Comparison of ENCODE assay signal across 21 cellular contexts in the genomic region with DNA sequence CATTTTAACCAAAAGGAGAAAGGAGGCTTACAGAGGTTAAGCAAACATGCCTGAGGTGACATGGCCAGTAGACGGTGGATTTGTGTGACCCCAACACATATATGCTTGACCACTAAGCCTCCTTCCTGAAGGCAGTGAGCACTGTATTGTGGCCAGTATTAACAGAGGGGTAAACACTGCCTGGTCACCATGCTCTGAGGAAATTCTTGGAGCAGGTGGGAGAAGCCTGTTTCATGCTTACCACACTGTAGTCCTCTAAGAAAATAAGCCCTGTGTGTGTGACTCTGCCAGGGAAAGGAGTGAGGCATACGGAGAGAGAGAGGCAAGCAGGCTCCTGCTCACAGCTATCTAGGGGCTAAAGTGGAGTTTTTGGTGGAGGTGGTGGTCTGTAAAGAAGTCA.
DNase-seq lines count a peak whose midpoint lies in the region; ATAC-seq and TF ChIP-seq lines count a peak whose summit lies in the region.
"Had no signal": no experiment of that assay in that cellular context is flagged by ENCODE, and none has a peak within 500 bp of the region (broad histone marks: within the 10 kb centered on the region; RNA-seq: fewer than 3 reads in every experiment).

No MANE protein-coding gene starts in this region.

- H3K27me3 ChIP-seq in left ventricle myocardium inferior (ENCODE audit: low read depth) (no peaks in the 10 kb centered on the region), right lobe of liver (no peaks in the 10 kb centered on the region)
- H3K27me3 ChIP-seq: MG63 had no signal

- no peaks in the 10 kb centered on the region for H3K9me3 Mint-ChIP-seq in WTC11
- H3K9me3 Mint-ChIP-seq in progenitor cell of endocrine pancreas (ENCODE audit: low read depth): no peaks in the 10 kb centered on the region
- H3K9me3 Mint-ChIP-seq: CD8-positive, alpha-beta T cell had no signal

- no peak overlapping the region for H3K4me3 ChIP-seq in left ventricle myocardium inferior
- no peak overlapping the region for H3K4me3 ChIP-seq in right lobe of liver
- H3K4me3 ChIP-seq: K562, MG63 had no signal

- DNase-seq in left ventricle myocardium inferior (no peak), left cardiac atrium (no peak), WTC11 (ENCODE audit: low spot score) (no peak), right lobe of liver (no peak), progenitor cell of endocrine pancreas (ENCODE audit: low spot score, unreplicated experiment) (no peak), OCI-M2 (lab: John Stamatoyannopoulos, UW; ENCODE audit: unreplicated experiment) (no peak)
- no peak for DNase-seq in stimulated activated CD4-positive, alpha-beta T cell treated with anti-CD3 and anti-CD28 coated beads, Interleukin-4, amount 100 ng/mL, for 1 hour
- DNase-seq: AML-193; C1 segment of cervical spinal cord; Calu3; CD8-positive, alpha-beta T cell; MG63; NCI-H1048; NCI-H1436; NCI-H187 treated with DMSO at 0.1 percent for 48 hours; NCI-H2107; NCI-H446 treated with DMSO at 0.1 percent for 48 hours; NCI-H69 had no signal

- POLR2A ChIA-PET in WTC11 (lab: Charles Lee): no interaction called here

- H3K4me1 Mint-ChIP-seq in WTC11 (peaks cover 21% of the 10 kb centered on the region), progenitor cell of endocrine pancreas (ENCODE audit: low read depth) (peaks cover 20% of the 10 kb centered on the region)

- H3K27ac Mint-ChIP-seq in WTC11: no peak overlapping the region
- peak overlapping the region; percentile 21 for H3K27ac Mint-ChIP-seq in progenitor cell of endocrine pancreas
- H3K27ac Mint-ChIP-seq: CD8-positive, alpha-beta T cell had no signal

- intact Hi-C loops in left ventricle myocardium inferior (cut with micrococcal nuclease) (no loop called here), left cardiac atrium (cut with DNase I) (no loop called here), right lobe of liver (cut with DNase I) (loop anchor here in 1 of 2 donors (10.0 kb wide), 1 partner anchor 88 kb away; no protein-coding TSS in a partner anchor)

- H3K27ac ChIP-seq in left ventricle myocardium inferior (replicated peaks): peak overlapping the region; percentile 71
- H3K27ac ChIP-seq in right lobe of liver: peak overlapping the region; percentile 34 to 88 (median 83)
- H3K27ac ChIP-seq: RWPE1 had no signal

- TF ChIP-seq POLR2A in right lobe of liver (IDR thresholded peaks at IDR 0.05): no peak

- H3K4me3 Mint-ChIP-seq in WTC11 (no peak overlapping the region), progenitor cell of endocrine pancreas (ENCODE audit: low read depth) (peak overlapping the region; percentile 1)
- H3K4me3 Mint-ChIP-seq: CD8-positive, alpha-beta T cell had no signal

- H3K36me3 ChIP-seq in left ventricle myocardium inferior (no peaks in the 10 kb centered on the region), right lobe of liver (no peaks in the 10 kb centered on the region)
- H3K36me3 ChIP-seq: MG63 had no signal

- WGBS in right lobe of liver (ENCODE audit: insufficient coverage, low coverage, low lambda C conversion rate, missing lambda C conversion rate): 29% methylated on average over 2 of the region's 2 CpGs

- ATAC-seq in left cardiac atrium: no peak
- ATAC-seq in WTC11: peak; percentile 26
- peak in 2 of 4 donors; percentile 1 to 2 for ATAC-seq in right lobe of liver
- no peak for ATAC-seq in GM21528 (IDR thresholded peaks at IDR 0.05; ENCODE audit: low FRiP score, unreplicated experiment)
- ATAC-seq: CD8-positive, alpha-beta T cell; K562 had no signal

- TF ChIP-seq CTCF in left ventricle myocardium inferior (IDR thresholded peaks at IDR 0.05; ENCODE audit: borderline replicate concordance) (no peak), WTC11 (IDR thresholded peaks at IDR 0.05) (no peak), right lobe of liver (IDR thresholded peaks at IDR 0.05) (no peak), progenitor cell of endocrine pancreas (IDR thresholded peaks at IDR 0.05; ENCODE audit: unreplicated experiment) (no peak)

- CTCF ChIA-PET in WTC11 (lab: Charles Lee): no interaction called here

- no peaks in the 10 kb centered on the region for H3K36me3 Mint-ChIP-seq in WTC11
- H3K36me3 Mint-ChIP-seq in progenitor cell of endocrine pancreas (ENCODE audit: insufficient read depth): no peaks in the 10 kb centered on the region
- H3K36me3 Mint-ChIP-seq: CD8-positive, alpha-beta T cell had no signal

- peaks cover 52% of the 10 kb centered on the region for H3K4me1 ChIP-seq in left ventricle myocardium inferior
- peaks cover 0 to 31% (median 14%) of the 10 kb centered on the region in 4 donors for H3K4me1 ChIP-seq in right lobe of liver

- H3K9me3 ChIP-seq in left ventricle myocardium inferior (replicated peaks): no peaks in the 10 kb centered on the region
- no peaks in the 10 kb centered on the region for H3K9me3 ChIP-seq in right lobe of liver
- H3K9me3 ChIP-seq: MG63 had no signal

- H3K27me3 Mint-ChIP-seq in WTC11 (ENCODE audit: low read depth) (no peaks in the 10 kb centered on the region), progenitor cell of endocrine pancreas (peaks cover 15% of the 10 kb centered on the region)

TF ChIP-seq in WTC11, 78 proteins besides CTCF, POLR2A, EP300 and RAD21 (continues in another document):
- TF ChIP-seq JAZF1 (CRISPR knock-in tag; IDR thresholded peaks at IDR 0.05): no peak
- TF ChIP-seq ATF1 (CRISPR knock-in tag; IDR thresholded peaks at IDR 0.05): no peak
- TF ChIP-seq, protein P1, sequence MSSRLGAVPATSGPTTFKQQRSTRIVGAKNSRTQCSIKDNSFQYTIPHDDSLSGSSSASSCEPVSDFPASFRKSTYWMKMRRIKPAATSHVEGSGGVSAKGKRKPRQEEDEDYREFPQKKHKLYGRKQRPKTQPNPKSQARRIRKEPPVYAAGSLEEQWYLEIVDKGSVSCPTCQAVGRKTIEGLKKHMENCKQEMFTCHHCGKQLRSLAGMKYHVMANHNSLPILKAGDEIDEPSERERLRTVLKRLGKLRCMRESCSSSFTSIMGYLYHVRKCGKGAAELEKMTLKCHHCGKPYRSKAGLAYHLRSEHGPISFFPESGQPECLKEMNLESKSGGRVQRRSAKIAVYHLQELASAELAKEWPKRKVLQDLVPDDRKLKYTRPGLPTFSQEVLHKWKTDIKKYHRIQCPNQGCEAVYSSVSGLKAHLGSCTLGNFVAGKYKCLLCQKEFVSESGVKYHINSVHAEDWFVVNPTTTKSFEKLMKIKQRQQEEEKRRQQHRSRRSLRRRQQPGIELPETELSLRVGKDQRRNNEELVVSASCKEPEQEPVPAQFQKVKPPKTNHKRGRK (CRISPR knock-in tag; IDR thresholded peaks at IDR 0.05; ENCODE audit: borderline replicate concordance): no peak
- TF ChIP-seq, protein P2, sequence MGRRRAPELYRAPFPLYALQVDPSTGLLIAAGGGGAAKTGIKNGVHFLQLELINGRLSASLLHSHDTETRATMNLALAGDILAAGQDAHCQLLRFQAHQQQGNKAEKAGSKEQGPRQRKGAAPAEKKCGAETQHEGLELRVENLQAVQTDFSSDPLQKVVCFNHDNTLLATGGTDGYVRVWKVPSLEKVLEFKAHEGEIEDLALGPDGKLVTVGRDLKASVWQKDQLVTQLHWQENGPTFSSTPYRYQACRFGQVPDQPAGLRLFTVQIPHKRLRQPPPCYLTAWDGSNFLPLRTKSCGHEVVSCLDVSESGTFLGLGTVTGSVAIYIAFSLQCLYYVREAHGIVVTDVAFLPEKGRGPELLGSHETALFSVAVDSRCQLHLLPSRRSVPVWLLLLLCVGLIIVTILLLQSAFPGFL (CRISPR knock-in tag; IDR thresholded peaks at IDR 0.05; ENCODE audit: borderline replicate concordance): no peak
- TF ChIP-seq, protein P3, sequence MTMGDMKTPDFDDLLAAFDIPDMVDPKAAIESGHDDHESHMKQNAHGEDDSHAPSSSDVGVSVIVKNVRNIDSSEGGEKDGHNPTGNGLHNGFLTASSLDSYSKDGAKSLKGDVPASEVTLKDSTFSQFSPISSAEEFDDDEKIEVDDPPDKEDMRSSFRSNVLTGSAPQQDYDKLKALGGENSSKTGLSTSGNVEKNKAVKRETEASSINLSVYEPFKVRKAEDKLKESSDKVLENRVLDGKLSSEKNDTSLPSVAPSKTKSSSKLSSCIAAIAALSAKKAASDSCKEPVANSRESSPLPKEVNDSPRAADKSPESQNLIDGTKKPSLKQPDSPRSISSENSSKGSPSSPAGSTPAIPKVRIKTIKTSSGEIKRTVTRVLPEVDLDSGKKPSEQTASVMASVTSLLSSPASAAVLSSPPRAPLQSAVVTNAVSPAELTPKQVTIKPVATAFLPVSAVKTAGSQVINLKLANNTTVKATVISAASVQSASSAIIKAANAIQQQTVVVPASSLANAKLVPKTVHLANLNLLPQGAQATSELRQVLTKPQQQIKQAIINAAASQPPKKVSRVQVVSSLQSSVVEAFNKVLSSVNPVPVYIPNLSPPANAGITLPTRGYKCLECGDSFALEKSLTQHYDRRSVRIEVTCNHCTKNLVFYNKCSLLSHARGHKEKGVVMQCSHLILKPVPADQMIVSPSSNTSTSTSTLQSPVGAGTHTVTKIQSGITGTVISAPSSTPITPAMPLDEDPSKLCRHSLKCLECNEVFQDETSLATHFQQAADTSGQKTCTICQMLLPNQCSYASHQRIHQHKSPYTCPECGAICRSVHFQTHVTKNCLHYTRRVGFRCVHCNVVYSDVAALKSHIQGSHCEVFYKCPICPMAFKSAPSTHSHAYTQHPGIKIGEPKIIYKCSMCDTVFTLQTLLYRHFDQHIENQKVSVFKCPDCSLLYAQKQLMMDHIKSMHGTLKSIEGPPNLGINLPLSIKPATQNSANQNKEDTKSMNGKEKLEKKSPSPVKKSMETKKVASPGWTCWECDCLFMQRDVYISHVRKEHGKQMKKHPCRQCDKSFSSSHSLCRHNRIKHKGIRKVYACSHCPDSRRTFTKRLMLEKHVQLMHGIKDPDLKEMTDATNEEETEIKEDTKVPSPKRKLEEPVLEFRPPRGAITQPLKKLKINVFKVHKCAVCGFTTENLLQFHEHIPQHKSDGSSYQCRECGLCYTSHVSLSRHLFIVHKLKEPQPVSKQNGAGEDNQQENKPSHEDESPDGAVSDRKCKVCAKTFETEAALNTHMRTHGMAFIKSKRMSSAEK (CRISPR knock-in tag; IDR thresholded peaks at IDR 0.05; ENCODE audit: borderline replicate concordance): no peak
- TF ChIP-seq, protein P4, sequence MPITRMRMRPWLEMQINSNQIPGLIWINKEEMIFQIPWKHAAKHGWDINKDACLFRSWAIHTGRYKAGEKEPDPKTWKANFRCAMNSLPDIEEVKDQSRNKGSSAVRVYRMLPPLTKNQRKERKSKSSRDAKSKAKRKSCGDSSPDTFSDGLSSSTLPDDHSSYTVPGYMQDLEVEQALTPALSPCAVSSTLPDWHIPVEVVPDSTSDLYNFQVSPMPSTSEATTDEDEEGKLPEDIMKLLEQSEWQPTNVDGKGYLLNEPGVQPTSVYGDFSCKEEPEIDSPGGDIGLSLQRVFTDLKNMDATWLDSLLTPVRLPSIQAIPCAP (CRISPR knock-in tag; IDR thresholded peaks at IDR 0.05): no peak
- no peak for TF ChIP-seq CREM (CRISPR knock-in tag; IDR thresholded peaks at IDR 0.05)
- TF ChIP-seq, protein P5, sequence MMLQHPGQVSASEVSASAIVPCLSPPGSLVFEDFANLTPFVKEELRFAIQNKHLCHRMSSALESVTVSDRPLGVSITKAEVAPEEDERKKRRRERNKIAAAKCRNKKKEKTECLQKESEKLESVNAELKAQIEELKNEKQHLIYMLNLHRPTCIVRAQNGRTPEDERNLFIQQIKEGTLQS (CRISPR knock-in tag; conservative IDR thresholded peaks at IDR 0.05): no peak
- TF ChIP-seq NFYB (CRISPR knock-in tag; conservative IDR thresholded peaks at IDR 0.05; ENCODE audit: low read depth): no peak
